1 cellular context compared by ENCODE assay signal in genomic region chrX:13047752-13048151, GRCh38.
TF ChIP-seq lines count a peak whose summit lies in the region.

No MANE protein-coding gene starts in this region.

TF ChIP-seq in A549, 52 proteins besides CTCF, POLR2A, EP300 and RAD21 (continued from another document):
- TF ChIP-seq HMGXB4 (CRISPR knock-in tag; IDR thresholded peaks at IDR 0.05; ENCODE audit: borderline replicate concordance), result no peak
- TF ChIP-seq EHF (CRISPR knock-in tag; IDR thresholded peaks at IDR 0.05), result no peak
- TF ChIP-seq CBX2 (IDR thresholded peaks at IDR 0.05; ENCODE audit: borderline replicate concordance, low read depth), result no peak
